In genomic region chr20:64083380-64084208, GRCh38 we compare ENCODE assay signal across 8 cellular contexts. TPM values are rescaled to one million over a fixed set of nuclear protein-coding genes. Genes with fewer than 3 reads are reported as not detected.
A peak's percentile ranks its signal among the peaks of the same experiment; 100 is the strongest.
DNase-seq lines count a peak whose midpoint lies in the region; ATAC-seq and TF ChIP-seq lines count a peak whose summit lies in the region.

No MANE protein-coding gene starts in this region.

- TF ChIP-seq CTCF in coronary artery (IDR thresholded peaks at IDR 0.05), result peak; percentile 32

- peak; percentile 81 to 88 for DNase-seq in NCI-H2081 (lab: John Stamatoyannopoulos, UW)
- no peak for DNase-seq in NCI-H2081 treated with DMSO at 0.1 percent for 48 hours (lab: John Stamatoyannopoulos, UW)
- DNase-seq in NCI-H345 treated with DMSO at 0.1 percent for 48 hours (lab: John Stamatoyannopoulos, UW; ENCODE audit: unreplicated experiment), result peak; percentile 87
- DNase-seq in activated CD4-positive, alpha-beta T cell treated with anti-CD3 and anti-CD28 coated beads for 36 hours, result peak; percentile 86
- DNase-seq in coronary artery (ENCODE audit: low spot score), result no peak
- DNase-seq in left kidney (ENCODE audit: low read depth, low spot score), result peak; percentile 91
- DNase-seq in stimulated activated CD4-positive, alpha-beta T cell treated with anti-CD3 and anti-CD28 coated beads, Interleukin-2, amount 100 ng/mL, for 48 hours, result peak; percentile 65 to 72

- H3K27ac ChIP-seq in coronary artery, result no peak overlapping the region

- peak overlapping the region; percentile 68 for H3K4me3 Mint-ChIP-seq in activated CD4-positive, alpha-beta T cell treated with anti-CD3 and anti-CD28 coated beads for 36 hours

- H3K36me3 Mint-ChIP-seq in activated CD4-positive, alpha-beta T cell treated with anti-CD3 and anti-CD28 coated beads for 36 hours (ENCODE audit: low read depth), result no peaks in the 10 kb centered on the region

- POLR2A ChIA-PET in activated CD4-positive, alpha-beta T cell treated with anti-CD3 and anti-CD28 coated beads for 36 hours (lab: Charles Lee), result no interaction called here

- TF ChIP-seq POLR2A in GM18505 (IDR thresholded peaks at IDR 0.05; ENCODE audit: borderline replicate concordance, extremely low read depth, insufficient read depth, insufficient read length), result no peak

- H3K27me3 Mint-ChIP-seq in activated CD4-positive, alpha-beta T cell treated with anti-CD3 and anti-CD28 coated beads for 36 hours, result peaks cover 4% of the 10 kb centered on the region

- peaks cover 26% of the 10 kb centered on the region for H3K4me1 Mint-ChIP-seq in activated CD4-positive, alpha-beta T cell treated with anti-CD3 and anti-CD28 coated beads for 36 hours

- CTCF ChIA-PET in activated CD4-positive, alpha-beta T cell treated with anti-CD3 and anti-CD28 coated beads for 36 hours (lab: Charles Lee), result interaction anchor here (0.5 to 3.0 kb wide), 8 partner anchors 16 to 127 kb away, joined by 3 to 23 read pairs (median 4); partner anchors contain the start of gene UCKL1

- H3K27ac Mint-ChIP-seq in activated CD4-positive, alpha-beta T cell treated with anti-CD3 and anti-CD28 coated beads for 36 hours, result no peak overlapping the region

- intact Hi-C loops in activated CD4-positive, alpha-beta T cell treated with anti-CD3 and anti-CD28 coated beads for 36 hours (cut with DNase I, micrococcal nuclease), result loop anchor here (1.0 to 5.0 kb wide), 2 partner anchors 37 to 174 kb away; partner anchors contain the start of gene PCMTD2 (in 1 of the 2)

- peak; percentile 59 for ATAC-seq in activated CD4-positive, alpha-beta T cell treated with anti-CD3 and anti-CD28 coated beads for 36 hours
- no peak for ATAC-seq in GM18505 (IDR thresholded peaks at IDR 0.05; ENCODE audit: unreplicated experiment)

- H3K4me3 ChIP-seq in coronary artery, result peak overlapping the region; percentile 82

- H3K9me3 Mint-ChIP-seq in activated CD4-positive, alpha-beta T cell treated with anti-CD3 and anti-CD28 coated beads for 36 hours (ENCODE audit: low read depth), result no peaks in the 10 kb centered on the region

RNA-seq across cellular contexts. Expression of gene LKAAEAR1, which starts 0.6 kb away (rescaled TPM):
- total RNA-seq in activated CD4-positive, alpha-beta T cell treated with anti-CD3 and anti-CD28 coated beads for 36 hours, result under 1 TPM; 0.30 to 0.46 TPM

RNA-seq across cellular contexts. Expression of gene OPRL1, which starts 3.7 kb away (rescaled TPM):
- total RNA-seq in activated CD4-positive, alpha-beta T cell treated with anti-CD3 and anti-CD28 coated beads for 36 hours, result under 1 TPM; 0.42 to 0.50 TPM

RNA-seq across cellular contexts. Expression of gene RGS19, which starts 4.3 kb away (rescaled TPM):
- 10 to 100 TPM; 39.6 to 40.2 TPM for total RNA-seq in activated CD4-positive, alpha-beta T cell treated with anti-CD3 and anti-CD28 coated beads for 36 hours

RNA-seq across cellular contexts. Expression of gene TCEA2, which starts 20.6 kb away (rescaled TPM):
- total RNA-seq in activated CD4-positive, alpha-beta T cell treated with anti-CD3 and anti-CD28 coated beads for 36 hours, result 10 to 100 TPM; 40.6 to 50.0 TPM

RNA-seq across cellular contexts. Expression of gene NPBWR2, which starts 23.8 kb away (rescaled TPM):
- not detected for total RNA-seq in activated CD4-positive, alpha-beta T cell treated with anti-CD3 and anti-CD28 coated beads for 36 hours

Comparison
In these comparisons a context has a peak if more than half of its experiments do, and no peak if none do; other contexts are left out.
1. DNase-seq: peak in NCI-H2081 (2 of 2), NCI-H345 treated with DMSO at 0.1 percent for 48 hours (single experiment), activated CD4-positive, alpha-beta T cell treated with anti-CD3 and anti-CD28 coated beads for 36 hours (single experiment), left kidney (single experiment) and stimulated activated CD4-positive, alpha-beta T cell treated with anti-CD3 and anti-CD28 coated beads, Interleukin-2, amount 100 ng/mL, for 48 hours (2 of 2); none in NCI-H2081 treated with DMSO at 0.1 percent for 48 hours (single experiment) and coronary artery (single experiment).